4 cellular contexts compared by ENCODE assay signal in the genomic region with DNA sequence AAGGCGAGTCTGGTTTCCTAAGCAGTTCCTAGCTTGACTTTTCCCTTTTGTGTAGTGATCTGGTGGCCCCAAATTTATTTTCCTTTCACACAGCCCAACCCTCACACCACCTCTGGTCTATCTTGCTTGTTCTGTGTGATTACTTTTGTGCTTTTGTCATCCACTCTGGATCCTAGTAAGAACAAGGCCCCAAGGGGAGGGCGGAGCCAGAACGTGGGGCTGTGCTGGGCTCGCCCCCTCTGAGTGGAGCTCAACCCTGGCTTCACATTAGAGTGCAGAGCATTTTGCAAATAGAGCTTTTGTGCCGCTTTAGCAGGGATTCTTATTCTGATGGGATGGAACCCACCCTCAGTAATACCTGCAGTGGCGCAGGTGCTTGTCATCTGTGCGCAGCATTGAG. TPM values are rescaled to one million over a fixed set of nuclear protein-coding genes. Genes with fewer than 3 reads are reported as not detected.
"Had no signal": no experiment of that assay in that cellular context is flagged by ENCODE, and none has a peak within 500 bp of the region (broad histone marks: within the 10 kb centered on the region; RNA-seq: fewer than 3 reads in every experiment).

No MANE protein-coding gene starts in this region.

RNA-seq across cellular contexts. Expression of gene ZNF578, which starts 31.7 kb away (rescaled TPM):
- total RNA-seq: HepG2, NCI-H460 had no signal
- polyA plus RNA-seq: HepG2 had no signal

RNA-seq across cellular contexts. Expression of gene ZNF534, which starts 56.1 kb away (rescaled TPM):
- total RNA-seq: IMR-90, NCI-H460, SJSA1 had no signal
- polyA plus RNA-seq: IMR-90 had no signal
